Comparison of ENCODE assay signal across 15 cellular contexts in genomic region chr2:7061436-7061779, GRCh38.
DNase-seq lines count a peak whose midpoint lies in the region; ATAC-seq and TF ChIP-seq lines count a peak whose summit lies in the region.
"Had no signal": no experiment of that assay in that cellular context is flagged by ENCODE, and none has a peak within 500 bp of the region (broad histone marks: within the 10 kb centered on the region; RNA-seq: fewer than 3 reads in every experiment).

No MANE protein-coding gene starts in this region.

- ATAC-seq in sciatic nerve = peak; percentile 84
- ATAC-seq: HCT116, HepG2 had no signal

- TF ChIP-seq CTCF in ascending aorta (IDR thresholded peaks at IDR 0.05) = no peak

- peaks cover 3 to 22% of the 10 kb centered on the region in 2 donors for H3K4me1 ChIP-seq in ascending aorta
- peaks cover 16% of the 10 kb centered on the region for H3K4me1 ChIP-seq in thymus (ENCODE audit: control insufficient read depth, insufficient read depth, low read length)
- H3K4me1 ChIP-seq: Caco-2 had no signal

- H3K27ac ChIP-seq in ascending aorta (peak overlapping the region; percentile 63 to 65), thymus (ENCODE audit: low read depth) (peak overlapping the region; percentile 5)

- H3K36me3 ChIP-seq in ascending aorta (no peaks in the 10 kb centered on the region), thymus (ENCODE audit: control insufficient read depth, insufficient read depth) (no peaks in the 10 kb centered on the region), H7 (replicated peaks; ENCODE audit: control insufficient read depth, insufficient read depth, low read length) (no peaks in the 10 kb centered on the region)

- intact Hi-C loops in ascending aorta (cut with DNase I) (no loop called here), sciatic nerve (cut with DNase I) (no loop called here), posterior cingulate gyrus (cut with DNase I) (no loop called here)

- H3K27me3 ChIP-seq in ascending aorta (no peaks in the 10 kb centered on the region), thymus (ENCODE audit: control insufficient read depth, insufficient read depth) (no peaks in the 10 kb centered on the region), H7 (ENCODE audit: control insufficient read depth, insufficient read depth, low read length) (no peaks in the 10 kb centered on the region)
- H3K27me3 ChIP-seq: BE2C had no signal

- DNase-seq in ascending aorta (ENCODE audit: low spot score in 2 of 2) (no peak), sciatic nerve (ENCODE audit: low spot score) (no peak), H7 (no peak), NK-92 (lab: John Stamatoyannopoulos, UW; ENCODE audit: unreplicated experiment) (no peak), posterior cingulate gyrus (no peak)
- DNase-seq in stimulated activated naive CD4-positive, alpha-beta T cell treated with Interleukin-2 at 50 U/mL for 16 hours (lab: John Stamatoyannopoulos, UW) = no peak
- DNase-seq: ACHN; Caco-2; CD4-positive, alpha-beta T cell; GDM1 had no signal

- no peak overlapping the region for H3K4me3 ChIP-seq in ascending aorta
- H3K4me3 ChIP-seq in thymus (ENCODE audit: low read length) = no peak overlapping the region
- no peak overlapping the region for H3K4me3 ChIP-seq in H7 (ENCODE audit: insufficient read depth, low read depth, low read length)
- H3K4me3 ChIP-seq: GM23338 had no signal

- H3K9me3 ChIP-seq in ascending aorta (no peaks in the 10 kb centered on the region), thymus (ENCODE audit: control insufficient read depth) (no peaks in the 10 kb centered on the region)
- H3K9me3 ChIP-seq: BE2C, Caco-2 had no signal

- WGBS in thymus = 97% methylated on average over 3 of the region's 3 CpGs
